ENCODE assay signal across 24 cellular contexts in the genomic region with DNA sequence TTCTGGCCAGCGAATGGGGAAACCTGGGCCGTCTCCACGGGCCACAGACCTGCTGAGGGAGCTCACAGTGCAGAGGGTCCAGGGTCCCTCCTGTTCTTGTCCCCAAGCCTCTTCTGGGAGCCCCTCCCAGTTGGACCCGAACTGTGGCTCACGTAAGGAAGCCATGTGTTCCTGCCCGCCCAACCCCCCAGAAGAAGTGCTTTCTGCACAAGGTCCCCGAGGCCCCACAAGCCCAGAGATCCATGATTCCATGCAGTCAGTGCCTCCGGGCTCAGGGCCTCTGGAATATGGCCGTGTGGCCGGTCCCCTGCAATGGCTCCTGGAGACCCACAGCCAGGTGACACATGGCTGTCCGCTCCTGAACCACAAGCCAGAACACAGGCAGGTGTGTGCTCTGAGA.
"Had no signal": no experiment of that assay in that cellular context is flagged by ENCODE, and none has a peak within 500 bp of the region (broad histone marks: within the 10 kb centered on the region; RNA-seq: fewer than 3 reads in every experiment).

No MANE protein-coding gene starts in this region.

- H3K79me2 ChIP-seq: hepatocyte had no signal

- H3K4me3 ChIP-seq: dorsolateral prefrontal cortex, hepatocyte, lung, mucosa of descending colon, pancreas, suprapubic skin, transverse colon, upper lobe of right lung, uterus had no signal

- DNase-seq: effector CD4-positive, alpha-beta T cell; kidney glomerular epithelial cell; left ventricle myocardium superior; mucosa of descending colon; naive B cell; occipital lobe; retina; small intestine; stimulated activated CD4-positive, alpha-beta T cell treated with anti-CD3 and anti-CD28 coated beads, Interleukin-15, amount 100 ng/mL, for 24 hours; stimulated activated CD4-positive, alpha-beta T cell treated with anti-CD3 and anti-CD28 coated beads, Interleukin-2, amount 100 ng/mL, for 48 hours; stimulated activated CD8-positive, alpha-beta memory T cell treated with anti-CD3 and anti-CD28 coated beads, Interleukin-4, amount 100 ng/mL, for 48 hours; stimulated activated naive CD4-positive, alpha-beta T cell; stimulated activated naive CD8-positive, alpha-beta T cell treated with anti-CD3 and anti-CD28 coated beads, Interleukin-15, amount 100 ng/mL, for 72 hours; transverse colon; upper lobe of right lung; uterus had no signal

- H3K4me2 ChIP-seq: hepatocyte had no signal

- H2AFZ ChIP-seq: hepatocyte had no signal

- H3K36me3 Mint-ChIP-seq: memory B cell; mesothelial cell of epicardium; naive B cell; natural killer cell treated with Interleukin-12 subunit alpha and Interleukin-12 subunit beta and Interleukin-15 and Interleukin-18, amount 100 ng/mL, for 72 hours had no signal

- H3K4me1 ChIP-seq: transverse colon had no signal

- H3K27me3 ChIP-seq: pancreas, uterus had no signal

- H3K4me3 Mint-ChIP-seq: memory B cell; mesothelial cell of epicardium; naive B cell; natural killer cell treated with Interleukin-12 subunit alpha and Interleukin-12 subunit beta and Interleukin-15 and Interleukin-18, amount 100 ng/mL, for 72 hours; stimulated activated naive CD8-positive, alpha-beta T cell treated with anti-CD3 and anti-CD28 coated beads, Interleukin-15, amount 100 ng/mL, for 72 hours had no signal

- H3K27ac Mint-ChIP-seq: memory B cell; mesothelial cell of epicardium; naive B cell; natural killer cell treated with Interleukin-12 subunit alpha and Interleukin-12 subunit beta and Interleukin-15 and Interleukin-18, amount 100 ng/mL, for 72 hours had no signal

- H3K9me3 Mint-ChIP-seq: mesothelial cell of epicardium; natural killer cell treated with Interleukin-12 subunit alpha and Interleukin-12 subunit beta and Interleukin-15 and Interleukin-18, amount 100 ng/mL, for 72 hours had no signal

- H3K36me3 ChIP-seq: pancreas, suprapubic skin, transverse colon, upper lobe of right lung, uterus had no signal

- H3K27ac ChIP-seq: dorsolateral prefrontal cortex, hepatocyte, pancreas, suprapubic skin, transverse colon, upper lobe of right lung, uterus had no signal

- H3K9me3 ChIP-seq: mucosa of descending colon, pancreas, suprapubic skin, transverse colon, upper lobe of right lung, uterus had no signal

- H3K4me1 Mint-ChIP-seq: memory B cell, naive B cell had no signal
